8 cellular contexts compared by ENCODE assay signal in genomic region chr12:98594050-98594853, GRCh38. TPM values are rescaled to one million over a fixed set of nuclear protein-coding genes. Genes with fewer than 3 reads are reported as not detected.
DNase-seq lines count a peak whose midpoint lies in the region; ATAC-seq and TF ChIP-seq lines count a peak whose summit lies in the region.

No MANE protein-coding gene starts in this region.

- H4K20me1 ChIP-seq in OCI-LY1 (ENCODE audit: insufficient read depth, low read length): 0 out of 2 replicates have a peak, but pooled peaks cover 4% of the 10 kb centered on the region

- ATAC-seq in GM21576 (IDR thresholded peaks at IDR 0.05; ENCODE audit: unreplicated experiment): peak; percentile 3

- peak overlapping the region; percentile 98 for H3K4me3 Mint-ChIP-seq in MCF 10A (ENCODE audit: unreplicated experiment)

- H3K79me2 ChIP-seq in OCI-LY1 (ENCODE audit: insufficient read depth, low read length): peaks cover 37% of the 10 kb centered on the region

- peaks cover 62% of the 10 kb centered on the region for H3K36me3 Mint-ChIP-seq in MCF 10A (ENCODE audit: insufficient read depth, unreplicated experiment)

- peak overlapping the region; percentile 80 for H3K27ac ChIP-seq in OCI-LY1 (ENCODE audit: low read depth, low read length, poor library complexity, severe bottlenecking)

- DNase-seq in CD1c-positive myeloid dendritic cell (ENCODE audit: extremely low spot score) (peak; percentile 57), MCF 10A (ENCODE audit: unreplicated experiment) (peak; percentile 28), kidney tubule cell (ENCODE audit: low spot score) (peak; percentile 35), globus pallidus (ENCODE audit: low spot score) (no peak), DMS153 (lab: John Stamatoyannopoulos, UW) (no peak)
- DNase-seq in stimulated activated CD4-positive, alpha-beta T cell treated with anti-CD3 and anti-CD28 coated beads, TNF-alpha, amount 100 ng/mL, for 48 hours (ENCODE audit: low read depth in 3 of 3): peak in 2 of 3 donors; percentile 1 to 8

- no peaks in the 10 kb centered on the region for H3K27me3 ChIP-seq in OCI-LY1 (ENCODE audit: insufficient read depth, low read length)

- H3K9ac ChIP-seq in OCI-LY1 (ENCODE audit: low read length): peak overlapping the region; percentile 100

- H3K9me2 ChIP-seq in OCI-LY1 (ENCODE audit: low read depth, low read length): no peaks in the 10 kb centered on the region

- intact Hi-C loops in MCF 10A (cut with micrococcal nuclease): no loop called here

- POLR2A ChIA-PET in MCF 10A (lab: Yijun Ruan, JAX): interaction anchor here (0.7 to 7.4 kb wide), 29 partner anchors 8 to 1673 kb away, joined by 3 to 255 read pairs (median 5); partner anchors contain the start of genes APAF1, DEPDC4, IKBIP and SCYL2

- H3K4me2 ChIP-seq in OCI-LY1 (ENCODE audit: low read length): peak overlapping the region; percentile 82

- no peaks in the 10 kb centered on the region for H3K27me3 Mint-ChIP-seq in MCF 10A (ENCODE audit: insufficient read depth, unreplicated experiment)

- no peaks in the 10 kb centered on the region for H3F3A ChIP-seq in OCI-LY1 (ENCODE audit: insufficient read depth, low read length)

- CTCF ChIA-PET in MCF 10A (lab: Yijun Ruan, JAX): interaction anchor here (0.6 to 9.6 kb wide), 12 partner anchors 12 to 404 kb away, joined by 3 to 84 read pairs (median 4); partner anchors contain the start of gene IKBIP

- peaks cover 6% of the 10 kb centered on the region for H3K4me1 Mint-ChIP-seq in MCF 10A (ENCODE audit: insufficient read depth, unreplicated experiment)

- peaks cover 53% of the 10 kb centered on the region for H3K36me3 ChIP-seq in OCI-LY1 (ENCODE audit: insufficient read depth, low read length)

- peak overlapping the region; percentile 100 for H3K4me3 ChIP-seq in OCI-LY1 (ENCODE audit: low read depth, low read length, poor library complexity, severe bottlenecking)

- no peak overlapping the region for H2AFZ ChIP-seq in OCI-LY1 (ENCODE audit: low read length)

- no TSS peak for BruUV-seq in MCF 10A (replicated peaks; lab: Mats Ljungman, UMichigan)

- TF ChIP-seq CTCF in OCI-LY1 (IDR thresholded peaks at IDR 0.05; ENCODE audit: low read length) (no peak), MCF 10A (IDR thresholded peaks at IDR 0.05; ENCODE audit: unreplicated experiment) (no peak)

- peaks cover 27% of the 10 kb centered on the region for H3K4me1 ChIP-seq in OCI-LY1 (ENCODE audit: insufficient read depth, low read length, severe bottlenecking)

- peak overlapping the region; percentile 100 for H3K27ac Mint-ChIP-seq in MCF 10A (ENCODE audit: low read depth, unreplicated experiment)

- no peaks in the 10 kb centered on the region for H3K9me3 Mint-ChIP-seq in MCF 10A (ENCODE audit: unreplicated experiment)

- no peaks in the 10 kb centered on the region for H3K9me3 ChIP-seq in OCI-LY1 (ENCODE audit: low read length)

RNA-seq across cellular contexts. Expression of gene SLC25A3, which starts 0.8 kb away (rescaled TPM):
- total RNA-seq in MCF 10A (2022): 603 and 694 TPM in 2 replicates

RNA-seq across cellular contexts. Expression of gene IKBIP, which starts 50.3 kb away (rescaled TPM):
- 29.2 and 43.0 TPM in 2 replicates for total RNA-seq in MCF 10A (2022)

RNA-seq across cellular contexts. Expression of gene APAF1, which starts 50.8 kb away (rescaled TPM):
- total RNA-seq in MCF 10A (2022): 5.9 and 9.1 TPM in 2 replicates

Comparison
In these comparisons a context has a peak if more than half of its experiments do, and no peak if none do; other contexts are left out.
1. DNase-seq: peak in CD1c-positive myeloid dendritic cell (single experiment), MCF 10A (single experiment), kidney tubule cell (single experiment) and stimulated activated CD4-positive, alpha-beta T cell treated with anti-CD3 and anti-CD28 coated beads, TNF-alpha, amount 100 ng/mL, for 48 hours (2 of 3); none in globus pallidus (single experiment) and DMS153 (single experiment).